ENCODE assay signal across 8 cellular contexts in genomic region chr21:15826147-15826780, GRCh38.
DNase-seq lines count a peak whose midpoint lies in the region; ATAC-seq, FAIRE-seq and TF ChIP-seq lines count a peak whose summit lies in the region.

No MANE protein-coding gene starts in this region.

- 61% methylated on average over 5 of the region's 5 CpGs for WGBS in GM12878 (ENCODE audit: insufficient coverage, insufficient replicate concordance, low lambda C conversion rate, missing lambda C conversion rate)
- WGBS in upper lobe of left lung, 2 donors = 39 to 64% methylated on average over 5 of the region's 5 CpGs

- H3K4me3 ChIP-seq in GM12878 = no peak overlapping the region
- H3K4me3 ChIP-seq in upper lobe of left lung = no peak overlapping the region

- no peak overlapping the region for H3K9ac ChIP-seq in GM12878 (ENCODE audit: control insufficient read depth, insufficient read depth, low read length)

- BruUV-seq in GM12878 (replicated peaks; lab: Mats Ljungman, UMichigan) = no TSS peak

- DNase-seq in activated naive CD4-positive, alpha-beta T cell treated with Interleukin-2 at 50 U/mL for 16 hours = peak; percentile 4
- DNase-seq in activated naive CD4-positive, alpha-beta T cell treated with anti-CD3 and anti-CD28 coated beads, Interleukin-2, amount 50 U/mL, for 16 hours = no peak
- peak; percentile 31 for DNase-seq in NCI-H1694 treated with DMSO at 0.1 percent for 48 hours (lab: John Stamatoyannopoulos, UW)
- peak; percentile 11 for DNase-seq in GM12878 (ENCODE audit: low read depth, low spot score)
- peak in 1 of 2 donors; percentile 29 for DNase-seq in upper lobe of left lung

- RAD21 ChIA-PET in GM12878 (lab: Charles Lee; ENCODE audit: unreplicated experiment) = no interaction called here

- H3K4me1 ChIP-seq in GM12878 (ENCODE audit: control insufficient read depth, insufficient read depth, low read length) = no peaks in the 10 kb centered on the region
- peaks cover 5 to 7% (median 7%) of the 10 kb centered on the region in 4 donors for H3K4me1 ChIP-seq in upper lobe of left lung

- H3K27ac ChIP-seq in GM12878 (ENCODE audit: control insufficient read depth, insufficient read depth) (no peak overlapping the region), upper lobe of left lung (peak overlapping the region in 3 of 4 donors; percentile 0 to 58 (median 56))

- H2AFZ ChIP-seq in GM12878 (ENCODE audit: control insufficient read depth, low read depth, low read length) = no peak overlapping the region

- TF ChIP-seq EP300 in GM12878 (IDR thresholded peaks at IDR 0.05; ENCODE audit: borderline replicate concordance in 1 of 2, control insufficient read depth in 1 of 2, low read depth in 2 of 2, low read length in 2 of 2) (no peak), upper lobe of left lung (IDR thresholded peaks at IDR 0.05) (no peak)

- intact Hi-C loops in GM12878 (cut with micrococcal nuclease; ENCODE audit: unreplicated experiment) = loop anchor here (5.0 to 10.0 kb wide), 3 partner anchors 94 to 341 kb away; no protein-coding TSS in a partner anchor

- no peaks in the 10 kb centered on the region for H4K20me1 ChIP-seq in GM12878 (ENCODE audit: control insufficient read depth, insufficient read depth)

- no peaks in the 10 kb centered on the region for H3K27me3 ChIP-seq in GM12878 (replicated peaks in 1 of 2; ENCODE audit: control insufficient read depth in 2 of 2, insufficient read depth in 2 of 2, low read length in 1 of 2)
- no peaks in the 10 kb centered on the region for H3K27me3 ChIP-seq in upper lobe of left lung

- TF ChIP-seq RAD21 in GM12878 (IDR thresholded peaks at IDR 0.05; ENCODE audit: insufficient read depth, low read depth, low read length) = peak; percentile 75

- ATAC-seq in GM21737 (IDR thresholded peaks at IDR 0.05; ENCODE audit: unreplicated experiment) = peak; percentile 75
- ATAC-seq in GM12878 = peak; percentile 84
- peak in 1 of 2 donors; percentile 39 for ATAC-seq in upper lobe of left lung (ENCODE audit: low FRiP score in 2 of 2)
- no peak for ATAC-seq in HG02981 (IDR thresholded peaks at IDR 0.05; ENCODE audit: unreplicated experiment)

- no peaks in the 10 kb centered on the region for H3K9me3 ChIP-seq in GM12878 (replicated peaks; ENCODE audit: control insufficient read depth, insufficient read depth, low read length)
- no peaks in the 10 kb centered on the region for H3K9me3 ChIP-seq in upper lobe of left lung

- FAIRE-seq in GM12878 (lab: Jason Lieb, UNC) (peak; percentile 89), islet of Langerhans (lab: Jason Lieb, UNC) (peak; percentile 84)

- in situ Hi-C loops in GM12878 (cut with MboI) = no loop called here

- TF ChIP-seq POLR2A in GM12878 (IDR thresholded peaks at IDR 0.05; ENCODE audit: low read depth, low read length) (no peak), upper lobe of left lung (IDR thresholded peaks at IDR 0.05) (no peak)

- SMC1A ChIA-PET in GM12878 (lab: Charles Lee; ENCODE audit: uncharacterized antibody, unreplicated experiment) = interaction anchor here (0.6 to 1.7 kb wide), 4 partner anchors 23 to 918 kb away, joined by 3 read pairs; no protein-coding TSS in a partner anchor

- H3K36me3 ChIP-seq in GM12878 (ENCODE audit: control insufficient read depth in 2 of 2, insufficient read depth in 2 of 2, low read length in 1 of 2) = peaks cover 2 to 3% of the 10 kb centered on the region in 2 experiments; a peak in 2 of 4 replicates
- H3K36me3 ChIP-seq in upper lobe of left lung = peaks cover 0 to 24% (median 1%) of the 10 kb centered on the region in 4 donors

- CTCF ChIA-PET in GM12878 (lab: Yijun Ruan, JAX) = interaction anchor here (0.6 to 1.7 kb wide), 12 partner anchors 9 to 1566 kb away, joined by 3 to 10 read pairs (median 3); no protein-coding TSS in a partner anchor

- H3K79me2 ChIP-seq in GM12878 (ENCODE audit: control insufficient read depth, insufficient read depth, low read length) = no peaks in the 10 kb centered on the region

- TF ChIP-seq CTCF in GM12878 (IDR thresholded peaks at IDR 0.05 in 2 of 3, conservative IDR thresholded peaks at IDR 0.05 in 1 of 3; ENCODE audit: control insufficient read depth in 2 of 3, extremely low read depth in 1 of 3, insufficient read depth in 1 of 3, low read depth in 3 of 3, low read length in 3 of 3) (peak; percentile 50 to 79 (median 60); a peak in 5 of 6 replicates), upper lobe of left lung (IDR thresholded peaks at IDR 0.05) (peak in 5 of 6 experiments; percentile 34 to 59 (median 50))

- POLR2A ChIA-PET in GM12878 (lab: Charles Lee) = no interaction called here

- no peak overlapping the region for H3K4me2 ChIP-seq in GM12878 (ENCODE audit: control insufficient read depth, insufficient read depth)

TF ChIP-seq in GM12878, 131 proteins besides CTCF, POLR2A, EP300 and RAD21:
- TF ChIP-seq POLR2AphosphoS2 (IDR thresholded peaks at IDR 0.05; ENCODE audit: low read depth, low read length) (no peak), SMC3 (IDR thresholded peaks at IDR 0.05; ENCODE audit: borderline replicate concordance, low read length) (peak; percentile 58; the same call in 1 of the 2 replicates), ZNF384 (IDR thresholded peaks at IDR 0.05; ENCODE audit: borderline replicate concordance, low read depth, low read length) (no peak)
